ENCODE assay signal across 8 cellular contexts in the genomic region with DNA sequence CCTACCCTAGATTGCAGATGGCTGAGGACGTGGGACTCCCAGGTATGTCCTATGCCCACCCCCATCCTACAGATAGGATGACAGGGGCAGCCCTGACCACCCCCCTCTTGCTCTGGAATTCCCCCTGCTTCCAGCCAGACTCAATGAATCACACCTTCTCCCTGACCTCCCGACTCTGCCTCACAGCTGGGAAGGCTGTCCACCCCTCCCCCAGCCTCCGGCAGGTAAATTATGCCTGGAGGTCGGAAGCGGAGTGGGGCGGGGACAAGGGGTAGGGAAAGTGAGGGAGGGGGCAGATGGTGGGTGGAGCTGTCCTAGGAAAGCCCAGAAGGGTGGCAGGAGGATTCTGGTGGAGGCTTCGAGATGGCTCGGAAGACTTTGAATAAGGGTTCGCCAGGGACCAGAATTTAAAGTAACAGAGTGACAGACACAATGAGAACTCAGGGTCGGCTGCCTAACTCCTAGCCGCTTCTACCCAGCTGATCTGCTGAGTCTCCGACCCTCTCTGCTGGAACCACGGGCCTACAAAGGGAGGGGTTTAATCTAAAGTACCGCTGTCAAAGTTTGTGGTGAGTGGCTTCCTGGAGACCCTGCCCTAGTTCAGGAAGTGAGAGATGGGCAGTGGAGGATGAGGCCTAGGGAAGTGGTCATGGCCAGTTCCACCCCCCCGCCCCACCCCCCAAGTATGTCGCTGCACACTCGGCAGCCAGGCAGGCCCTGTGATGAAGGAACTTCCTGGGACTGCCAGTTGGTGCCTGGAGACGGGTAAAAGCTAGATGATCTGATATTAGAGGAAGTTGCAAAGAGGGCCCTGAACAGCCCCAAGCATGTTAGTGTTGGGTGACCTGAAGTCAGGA. TPM values are rescaled to one million over a fixed set of nuclear protein-coding genes. Genes with fewer than 3 reads are reported as not detected.
A peak's percentile ranks its signal among the peaks of the same experiment; 100 is the strongest.
DNase-seq lines count a peak whose midpoint lies in the region; ATAC-seq and TF ChIP-seq lines count a peak whose summit lies in the region.

No MANE protein-coding gene starts in this region.

- peaks cover 90% of the 10 kb centered on the region for H3K79me2 ChIP-seq in PC-3 (ENCODE audit: low read length)

- H2AFZ ChIP-seq in PC-3 (ENCODE audit: low read length), result no peak overlapping the region

- H3K4me3 ChIP-seq in PC-3 (ENCODE audit: low read length) (peak overlapping the region; percentile 24; the same call in 1 of the 2 replicates), choroid plexus epithelial cell (ENCODE audit: low read depth, low read length) (no peak overlapping the region), lower lobe of right lung (peak overlapping the region; percentile 25), uterus (no peak overlapping the region)

- H3K4me1 ChIP-seq in PC-3 (ENCODE audit: insufficient read depth, low read length), result peaks cover 47% of the 10 kb centered on the region
- peaks cover 54% of the 10 kb centered on the region for H3K4me1 ChIP-seq in lower lobe of right lung
- peaks cover 9 to 14% of the 10 kb centered on the region in 2 donors for H3K4me1 ChIP-seq in uterus

- peaks cover 3% of the 10 kb centered on the region for H3F3A ChIP-seq in PC-3 (ENCODE audit: low read length, unreplicated experiment)

- CTCF ChIA-PET in PC-3 (lab: Charles Lee), result interaction anchor here (0.7 to 1.0 kb wide), 3 partner anchors 10 to 56 kb away, joined by 3 to 6 read pairs (median 3); no protein-coding TSS in a partner anchor

- H4K20me1 ChIP-seq in PC-3 (ENCODE audit: low read length), result peaks cover 22% of the 10 kb centered on the region; the same call in 1 of the 2 replicates

- intact Hi-C loops in PC-3 (cut with micrococcal nuclease) (loop anchor here (1.0 kb wide), 1 partner anchor 12 kb away; no protein-coding TSS in a partner anchor), lower lobe of right lung (cut with DNase I) (no loop called here), uterus (cut with DNase I; ENCODE audit: low total_unique reads) (no loop called here)

- ATAC-seq in PC-3, result peak; percentile 8
- peak; percentile 36 to 69 for ATAC-seq in lower lobe of right lung
- ATAC-seq in GM18519 (IDR thresholded peaks at IDR 0.05; ENCODE audit: low FRiP score, unreplicated experiment), result no peak

- peaks cover 2% of the 10 kb centered on the region for H3K36me3 ChIP-seq in PC-3 (ENCODE audit: low read depth, low read length)
- no peaks in the 10 kb centered on the region for H3K36me3 ChIP-seq in lower lobe of right lung
- H3K36me3 ChIP-seq in uterus, result no peaks in the 10 kb centered on the region

- H3K9me2 ChIP-seq in PC-3 (replicated peaks; ENCODE audit: low read length), result no peaks in the 10 kb centered on the region

- H3K9me3 ChIP-seq in PC-3 (ENCODE audit: low read length) (no peaks in the 10 kb centered on the region), lower lobe of right lung (no peaks in the 10 kb centered on the region), uterus (no peaks in the 10 kb centered on the region)

- peak overlapping the region; percentile 95 for H3K4me2 ChIP-seq in PC-3 (ENCODE audit: low read length)

- peak overlapping the region; percentile 74 for H3K27ac ChIP-seq in PC-3 (ENCODE audit: low read length)
- H3K27ac ChIP-seq in lower lobe of right lung, result peak overlapping the region; percentile 65
- peak overlapping the region; percentile 94 for H3K27ac ChIP-seq in uterus

- TF ChIP-seq CTCF in PC-3 (conservative IDR thresholded peaks at IDR 0.05; ENCODE audit: low read depth, low read length) (0 out of 2 replicates have a peak, but pooled peaks have one; percentile 8), choroid plexus epithelial cell (conservative IDR thresholded peaks at IDR 0.05; ENCODE audit: low read depth, low read length) (no peak), lower lobe of right lung (IDR thresholded peaks at IDR 0.05) (no peak), uterus (IDR thresholded peaks at IDR 0.05) (no peak)

- no peak for TF ChIP-seq POLR2A in uterus (IDR thresholded peaks at IDR 0.05)

- POLR2A ChIA-PET in PC-3 (lab: Charles Lee; ENCODE audit: unreplicated experiment), result interaction anchor here (0.7 kb wide), 2 partner anchors 41 to 54 kb away, joined by 3 to 12 read pairs; no protein-coding TSS in a partner anchor

- DNase-seq in ELF-1 (ENCODE audit: low read depth, low spot score) (peak; percentile 96), PC-3 (peak; percentile 80), choroid plexus epithelial cell (ENCODE audit: low read depth) (peak; percentile 57), lower lobe of right lung (peak; percentile 75), uterus (peak in 1 of 2 donors; percentile 35), dermis blood vessel endothelial cell (no peak), cerebellum (ENCODE audit: low spot score) (no peak)

- peak overlapping the region; percentile 36 for H3K9ac ChIP-seq in PC-3 (ENCODE audit: low read length)

- no peaks in the 10 kb centered on the region for H3K27me3 ChIP-seq in PC-3 (ENCODE audit: low read length)
- peaks cover 6% of the 10 kb centered on the region for H3K27me3 ChIP-seq in lower lobe of right lung (ENCODE audit: low read depth)
- no peaks in the 10 kb centered on the region for H3K27me3 ChIP-seq in uterus

- BruUV-seq in PC-3 (replicated peaks; lab: Mats Ljungman, UMichigan), result no TSS peak

RNA-seq across cellular contexts. Expression of gene PLEKHG3, which starts 4.2 kb away (rescaled TPM):
- total RNA-seq in PC-3 (2014; rRNA removed) (49.6 and 64.0 TPM in 2 replicates), lower lobe of right lung (33.1 TPM), uterus (100 to 1,000 TPM in 1 of 4 donors, 10 to 100 TPM in 3; 40.5 to 178 (median 59.7) TPM), dermis blood vessel endothelial cell (9.2 and 9.4 TPM in 2 replicates), cerebellum (5.9 TPM)

Comparison
In these comparisons a context has a peak if more than half of its experiments do, and no peak if none do; other contexts are left out.
1. DNase-seq: peak in ELF-1 (single experiment), PC-3 (single experiment), choroid plexus epithelial cell (single experiment) and lower lobe of right lung (single experiment); none in dermis blood vessel endothelial cell (single experiment) and cerebellum (single experiment).
2. H3K4me3 ChIP-seq: peak in PC-3 (single experiment) and lower lobe of right lung (single experiment); none in choroid plexus epithelial cell (single experiment) and uterus (0 of 2).
3. Peak in every context shown above with its lines, with median percentiles within 50 percentile points of each other: H3K27ac ChIP-seq.